In genomic region chr4:80128941-80129340, GRCh38 we compare ENCODE assay signal across 29 cellular contexts. TPM values are rescaled to one million over a fixed set of nuclear protein-coding genes. Genes with fewer than 3 reads are reported as not detected.
DNase-seq lines count a peak whose midpoint lies in the region; ATAC-seq and TF ChIP-seq lines count a peak whose summit lies in the region.
"Had no signal": no experiment of that assay in that cellular context is flagged by ENCODE, and none has a peak within 500 bp of the region (broad histone marks: within the 10 kb centered on the region; RNA-seq: fewer than 3 reads in every experiment).

No MANE protein-coding gene starts in this region.

- no peak overlapping the region for H2AK5ac ChIP-seq in mesendoderm (ENCODE audit: low read length)

- peak overlapping the region; percentile 28; the same call in 1 of the 2 replicates for H2AFZ ChIP-seq in DND-41 (ENCODE audit: low read depth, low read length)
- H2AFZ ChIP-seq: neural progenitor cell, parathyroid adenoma had no signal

- H3K27ac ChIP-seq in DND-41 (ENCODE audit: low read length) (peak overlapping the region; percentile 97), SJSA1 (0 out of 2 replicates have a peak overlapping the region, but pooled peaks have one; percentile 9), mesendoderm (ENCODE audit: low read depth, low read length) (no peak overlapping the region), body of pancreas (no peak overlapping the region)
- H3K27ac ChIP-seq: cardiac muscle cell, esophagus squamous epithelium, KMS-11, neural progenitor cell, parathyroid adenoma, Peyer's patch, SJCRH30, spleen, tibial nerve had no signal

- no peak overlapping the region for H3K56ac ChIP-seq in mesendoderm (ENCODE audit: low read length)

- peaks cover 59% of the 10 kb centered on the region for H3K4me1 Mint-ChIP-seq in activated CD8-positive, alpha-beta T cell treated with anti-CD3 and anti-CD28 coated beads for 36 hours (ENCODE audit: low read depth)
- peaks cover 55% of the 10 kb centered on the region for H3K4me1 Mint-ChIP-seq in activated CD8-positive, alpha-beta T cell treated with anti-CD3 and anti-CD28 coated beads, Interleukin-2, amount 10 ng/mL, durations not matched to agents 7 days and 5 days (ENCODE audit: low read depth)
- H3K4me1 Mint-ChIP-seq in HFFc6 (ENCODE audit: low read depth): peaks cover 59% of the 10 kb centered on the region
- H3K4me1 Mint-ChIP-seq: neural progenitor cell had no signal

- DNase-seq in activated CD8-positive, alpha-beta T cell treated with anti-CD3 and anti-CD28 coated beads for 36 hours: no peak
- DNase-seq in activated CD8-positive, alpha-beta T cell treated with anti-CD3 and anti-CD28 coated beads, Interleukin-2, amount 10 ng/mL, durations not matched to agents 7 days and 5 days: no peak
- no peak for DNase-seq in DND-41
- DNase-seq in SJSA1 (ENCODE audit: low read depth in 1 of 2, low spot score in 2 of 2): no peak
- DNase-seq in mesendoderm: peak; percentile 14
- DNase-seq in HFFc6: no peak
- no peak for DNase-seq in body of pancreas
- DNase-seq: ACHN; activated CD4-positive, alpha-beta T cell treated with anti-CD3 and anti-CD28 coated beads for 4 hours; aorta; BE2C; Calu3; cortex of kidney; EL; esophagus squamous epithelium; left cardiac atrium; NCI-H526; Peyer's patch; right cardiac atrium; SJCRH30; spleen had no signal

- ATAC-seq in activated CD8-positive, alpha-beta T cell treated with anti-CD3 and anti-CD28 coated beads for 36 hours: no peak
- no peak for ATAC-seq in activated CD8-positive, alpha-beta T cell treated with anti-CD3 and anti-CD28 coated beads, Interleukin-2, amount 10 ng/mL, durations not matched to agents 7 days and 5 days
- ATAC-seq in DND-41 (ENCODE audit: insufficient read depth, low read depth) (peak; percentile 17; the same call in 2 of the 3 replicates), body of pancreas (no peak)
- ATAC-seq: activated naive CD4-positive, alpha-beta T cell treated with anti-CD3 and anti-CD28 coated beads, Interleukin-2, amount 50 U/mL, for 72 hours; GM12878; left cardiac atrium; right cardiac atrium had no signal

- H3K9ac ChIP-seq in DND-41 (ENCODE audit: low read depth, low read length) (peak overlapping the region; percentile 44), mesendoderm (ENCODE audit: low read length) (no peak overlapping the region)
- H3K9ac ChIP-seq: KMS-11, neural progenitor cell, parathyroid adenoma had no signal

- no peak overlapping the region for H3K4ac ChIP-seq in mesendoderm (ENCODE audit: low read depth, low read length)

- H2BK5ac ChIP-seq in mesendoderm (ENCODE audit: low read length): no peak overlapping the region

- H2BK15ac ChIP-seq in mesendoderm (replicated peaks; ENCODE audit: low read depth): no peak overlapping the region

- H3K27me3 ChIP-seq in DND-41 (ENCODE audit: insufficient read depth, low read length, poor library complexity): no peaks in the 10 kb centered on the region
- H3K27me3 ChIP-seq in SJSA1 (replicated peaks): no peaks in the 10 kb centered on the region
- no peaks in the 10 kb centered on the region for H3K27me3 ChIP-seq in mesendoderm (ENCODE audit: insufficient read depth, low read length, poor library complexity)
- no peaks in the 10 kb centered on the region for H3K27me3 ChIP-seq in body of pancreas
- H3K27me3 ChIP-seq: BE2C, cardiac muscle cell, esophagus squamous epithelium, neural progenitor cell, Peyer's patch, SJCRH30, spleen, tibial nerve had no signal

- H3K9me3 Mint-ChIP-seq in activated CD8-positive, alpha-beta T cell treated with anti-CD3 and anti-CD28 coated beads for 36 hours: no peaks in the 10 kb centered on the region
- H3K9me3 Mint-ChIP-seq in activated CD8-positive, alpha-beta T cell treated with anti-CD3 and anti-CD28 coated beads, Interleukin-2, amount 10 ng/mL, durations not matched to agents 7 days and 5 days (ENCODE audit: insufficient read depth): no peaks in the 10 kb centered on the region
- H3K9me3 Mint-ChIP-seq in HFFc6: no peaks in the 10 kb centered on the region
- H3K9me3 Mint-ChIP-seq: activated naive CD4-positive, alpha-beta T cell treated with anti-CD3 and anti-CD28 coated beads, Interleukin-2, amount 50 U/mL, for 72 hours; memory B cell; neural progenitor cell had no signal

- H3K36me3 ChIP-seq in DND-41 (ENCODE audit: insufficient read depth, low read length): no peaks in the 10 kb centered on the region
- H3K36me3 ChIP-seq in SJSA1: no peaks in the 10 kb centered on the region
- no peaks in the 10 kb centered on the region for H3K36me3 ChIP-seq in mesendoderm (ENCODE audit: control insufficient read depth, insufficient read depth, low read length)
- no peaks in the 10 kb centered on the region for H3K36me3 ChIP-seq in body of pancreas (replicated peaks in 1 of 2; ENCODE audit: insufficient read depth in 1 of 2, low read depth in 2 of 2)
- H3K36me3 ChIP-seq: BE2C, cardiac muscle cell, esophagus squamous epithelium, neural progenitor cell, Peyer's patch, SJCRH30, spleen, tibial nerve had no signal

- intact Hi-C loops in activated CD8-positive, alpha-beta T cell treated with anti-CD3 and anti-CD28 coated beads for 36 hours (cut with micrococcal nuclease): loop anchor here (5.0 to 10.0 kb wide), 3 partner anchors 57 to 214 kb away; partner anchors contain the start of gene ANTXR2
- intact Hi-C loops in body of pancreas (cut with DNase I): no loop called here

- H3K18ac ChIP-seq in mesendoderm (ENCODE audit: low read length): no peak overlapping the region

- H3K4me3 Mint-ChIP-seq in activated CD8-positive, alpha-beta T cell treated with anti-CD3 and anti-CD28 coated beads for 36 hours: no peak overlapping the region
- no peak overlapping the region for H3K4me3 Mint-ChIP-seq in activated CD8-positive, alpha-beta T cell treated with anti-CD3 and anti-CD28 coated beads, Interleukin-2, amount 10 ng/mL, durations not matched to agents 7 days and 5 days
- no peak overlapping the region for H3K4me3 Mint-ChIP-seq in HFFc6
- H3K4me3 Mint-ChIP-seq: memory B cell, neural progenitor cell had no signal

- H3K36me3 Mint-ChIP-seq in activated CD8-positive, alpha-beta T cell treated with anti-CD3 and anti-CD28 coated beads for 36 hours (ENCODE audit: low read depth): no peaks in the 10 kb centered on the region
- no peaks in the 10 kb centered on the region for H3K36me3 Mint-ChIP-seq in activated CD8-positive, alpha-beta T cell treated with anti-CD3 and anti-CD28 coated beads, Interleukin-2, amount 10 ng/mL, durations not matched to agents 7 days and 5 days (ENCODE audit: low read depth)
- H3K36me3 Mint-ChIP-seq in HFFc6 (ENCODE audit: low read depth): peaks cover 5% of the 10 kb centered on the region; the same call in 1 of the 2 replicates
- H3K36me3 Mint-ChIP-seq: memory B cell, neural progenitor cell had no signal

- H4K8ac ChIP-seq in mesendoderm (ENCODE audit: low read depth, low read length): no peak overlapping the region

- no peak for TF ChIP-seq POLR2A in body of pancreas (IDR thresholded peaks at IDR 0.05)

- peak overlapping the region; percentile 21; the same call in 1 of the 2 replicates for H3K4me2 ChIP-seq in DND-41 (ENCODE audit: insufficient read depth, low read length)
- no peak overlapping the region for H3K4me2 ChIP-seq in mesendoderm (ENCODE audit: low read length)
- H3K4me2 ChIP-seq: KMS-11, neural progenitor cell had no signal

- CTCF ChIA-PET in activated CD8-positive, alpha-beta T cell treated with anti-CD3 and anti-CD28 coated beads for 36 hours (lab: Charles Lee): interaction anchor here (1.1 to 5.1 kb wide), 5 partner anchors 10 to 211 kb away, joined by 4 to 153 read pairs (median 5); no protein-coding TSS in a partner anchor
- CTCF ChIA-PET in activated CD8-positive, alpha-beta T cell treated with anti-CD3 and anti-CD28 coated beads, Interleukin-2, amount 10 ng/mL, durations not matched to agents 7 days and 5 days (lab: Charles Lee): interaction anchor here (1.1 to 8.0 kb wide), 4 partner anchors 9 to 74 kb away, joined by 3 to 239 read pairs (median 67); no protein-coding TSS in a partner anchor

- no peak overlapping the region for H3K23ac ChIP-seq in mesendoderm (ENCODE audit: low read length)

- H3K27ac Mint-ChIP-seq in activated CD8-positive, alpha-beta T cell treated with anti-CD3 and anti-CD28 coated beads for 36 hours: peak overlapping the region; percentile 21
- H3K27ac Mint-ChIP-seq in activated CD8-positive, alpha-beta T cell treated with anti-CD3 and anti-CD28 coated beads, Interleukin-2, amount 10 ng/mL, durations not matched to agents 7 days and 5 days: no peak overlapping the region
- H3K27ac Mint-ChIP-seq in HFFc6: no peak overlapping the region
- H3K27ac Mint-ChIP-seq: activated naive CD4-positive, alpha-beta T cell treated with anti-CD3 and anti-CD28 coated beads, Interleukin-2, amount 50 U/mL, for 72 hours; memory B cell; neural progenitor cell had no signal

- H3K27me3 Mint-ChIP-seq in activated CD8-positive, alpha-beta T cell treated with anti-CD3 and anti-CD28 coated beads for 36 hours: no peaks in the 10 kb centered on the region
- no peaks in the 10 kb centered on the region for H3K27me3 Mint-ChIP-seq in activated CD8-positive, alpha-beta T cell treated with anti-CD3 and anti-CD28 coated beads, Interleukin-2, amount 10 ng/mL, durations not matched to agents 7 days and 5 days (ENCODE audit: low read depth)
- no peaks in the 10 kb centered on the region; the same call in 1 of the 2 replicates for H3K27me3 Mint-ChIP-seq in HFFc6 (ENCODE audit: insufficient read depth)
- H3K27me3 Mint-ChIP-seq: memory B cell had no signal

- no peaks in the 10 kb centered on the region for H3K79me1 ChIP-seq in mesendoderm (ENCODE audit: low read length)

- H4K20me1 ChIP-seq in DND-41 (ENCODE audit: insufficient read depth, low read length): no peaks in the 10 kb centered on the region

- POLR2A ChIA-PET in activated CD8-positive, alpha-beta T cell treated with anti-CD3 and anti-CD28 coated beads for 36 hours (lab: Charles Lee): no interaction called here
- POLR2A ChIA-PET in activated CD8-positive, alpha-beta T cell treated with anti-CD3 and anti-CD28 coated beads, Interleukin-2, amount 10 ng/mL, durations not matched to agents 7 days and 5 days (lab: Charles Lee): interaction anchor here (1.0 kb wide), 1 partner anchor 10 kb away, joined by 3 read pairs; no protein-coding TSS in a partner anchor

- no peaks in the 10 kb centered on the region for H3K9me3 ChIP-seq in DND-41 (ENCODE audit: insufficient read depth, low read length, severe bottlenecking)
- no peaks in the 10 kb centered on the region for H3K9me3 ChIP-seq in SJSA1 (replicated peaks)
- no peaks in the 10 kb centered on the region for H3K9me3 ChIP-seq in body of pancreas
- H3K9me3 ChIP-seq: BE2C, esophagus squamous epithelium, Peyer's patch, SJCRH30, spleen, tibial nerve had no signal

- H4K5ac ChIP-seq in mesendoderm (ENCODE audit: low read length): no peak overlapping the region

- H3K79me2 ChIP-seq in DND-41 (ENCODE audit: insufficient read depth, low read length) (no peaks in the 10 kb centered on the region), mesendoderm (ENCODE audit: control insufficient read depth, insufficient read depth, low read length) (no peaks in the 10 kb centered on the region)
- H3K79me2 ChIP-seq: parathyroid adenoma had no signal

- H3K4me1 ChIP-seq in DND-41 (ENCODE audit: insufficient read depth, low read length): peaks cover 66% of the 10 kb centered on the region
- H3K4me1 ChIP-seq in SJSA1 (replicated peaks): peaks cover 31% of the 10 kb centered on the region
- no peaks in the 10 kb centered on the region for H3K4me1 ChIP-seq in mesendoderm (ENCODE audit: control insufficient read depth, low read depth, low read length)
- no peaks in the 10 kb centered on the region for H3K4me1 ChIP-seq in body of pancreas
- H3K4me1 ChIP-seq: BE2C, neural progenitor cell, parathyroid adenoma, Peyer's patch, SJCRH30, tibial nerve had no signal

- no peak for TF ChIP-seq CTCF in activated CD8-positive, alpha-beta T cell treated with anti-CD3 and anti-CD28 coated beads for 36 hours (IDR thresholded peaks at IDR 0.05)
- TF ChIP-seq CTCF in DND-41 (IDR thresholded peaks at IDR 0.05; ENCODE audit: borderline replicate concordance, extremely low read depth, low read length, poor library complexity, severe bottlenecking) (no peak), HFFc6 (IDR thresholded peaks at IDR 0.05) (no peak), body of pancreas (IDR thresholded peaks at IDR 0.05) (no peak)

- no peak overlapping the region for H2BK120ac ChIP-seq in mesendoderm (ENCODE audit: low read depth, low read length)

- H3K4me3 ChIP-seq in DND-41 (ENCODE audit: low read depth in 1 of 2, low read length in 2 of 2): no peak overlapping the region
- no peak overlapping the region for H3K4me3 ChIP-seq in SJSA1
- H3K4me3 ChIP-seq in mesendoderm (ENCODE audit: low read length): no peak overlapping the region
- no peak overlapping the region for H3K4me3 ChIP-seq in body of pancreas
- H3K4me3 ChIP-seq: cardiac muscle cell, esophagus squamous epithelium, GM12878, neural progenitor cell, Peyer's patch, SJCRH30, spleen, tibial nerve had no signal

RNA-seq across cellular contexts. Expression of gene ANTXR2, which starts 55.9 kb away (rescaled TPM):
- 1 to 10 TPM; 3.0 to 3.6 TPM for total RNA-seq in activated CD8-positive, alpha-beta T cell treated with anti-CD3 and anti-CD28 coated beads for 36 hours
- total RNA-seq in activated CD8-positive, alpha-beta T cell treated with anti-CD3 and anti-CD28 coated beads, Interleukin-2, amount 10 ng/mL, durations not matched to agents 7 days and 5 days: 10 to 100 TPM; 15.0 to 18.0 TPM
- 57.8 and 72.0 TPM in 2 replicates for total RNA-seq in SJSA1 (2014; rRNA removed; shearing (Covaris generic))
- 3.7 TPM for polyA plus RNA-seq in mesendoderm (2013, experiment 1 of 2)
- polyA plus RNA-seq in mesendoderm (2013, experiment 2 of 2): 3.3 TPM
- total RNA-seq in HFFc6 (2021; fragmentation: NEBNext Ultra II Directional; extraction: Animal tissue kit (Norgen Biotek cat#: 25700)): 100 to 1,000 TPM; 137 to 198 (median 144) TPM
- total RNA-seq in body of pancreas: 10 to 100 TPM; 16.9 to 34.6 TPM

Comparison
In these comparisons a context has a peak if more than half of its experiments do, and no peak if none do; other contexts are left out.
1. H3K27ac ChIP-seq: peak in DND-41 (single experiment) and SJSA1 (single experiment); none in mesendoderm (single experiment) and body of pancreas (0 of 4).